Comparison of ENCODE assay signal across 1 cellular context in genomic region chr11:18526521-18527296, GRCh38.
TF ChIP-seq lines count a peak whose summit lies in the region.

TSG101 (minus strand) TSS chr11:18526942; CDS start chr11:18526816, 126 bp downstream.

TF ChIP-seq in liver, 16 proteins besides CTCF, POLR2A, EP300 and RAD21 (continued from another document):
- TF ChIP-seq ZBTB33 (IDR thresholded peaks at IDR 0.05): no peak
- no peak for TF ChIP-seq NR2F2 (IDR thresholded peaks at IDR 0.05)
- TF ChIP-seq RXRA (IDR thresholded peaks at IDR 0.05): peak; percentile 90 to 99
